1 cellular context compared by ENCODE assay signal in the genomic region with DNA sequence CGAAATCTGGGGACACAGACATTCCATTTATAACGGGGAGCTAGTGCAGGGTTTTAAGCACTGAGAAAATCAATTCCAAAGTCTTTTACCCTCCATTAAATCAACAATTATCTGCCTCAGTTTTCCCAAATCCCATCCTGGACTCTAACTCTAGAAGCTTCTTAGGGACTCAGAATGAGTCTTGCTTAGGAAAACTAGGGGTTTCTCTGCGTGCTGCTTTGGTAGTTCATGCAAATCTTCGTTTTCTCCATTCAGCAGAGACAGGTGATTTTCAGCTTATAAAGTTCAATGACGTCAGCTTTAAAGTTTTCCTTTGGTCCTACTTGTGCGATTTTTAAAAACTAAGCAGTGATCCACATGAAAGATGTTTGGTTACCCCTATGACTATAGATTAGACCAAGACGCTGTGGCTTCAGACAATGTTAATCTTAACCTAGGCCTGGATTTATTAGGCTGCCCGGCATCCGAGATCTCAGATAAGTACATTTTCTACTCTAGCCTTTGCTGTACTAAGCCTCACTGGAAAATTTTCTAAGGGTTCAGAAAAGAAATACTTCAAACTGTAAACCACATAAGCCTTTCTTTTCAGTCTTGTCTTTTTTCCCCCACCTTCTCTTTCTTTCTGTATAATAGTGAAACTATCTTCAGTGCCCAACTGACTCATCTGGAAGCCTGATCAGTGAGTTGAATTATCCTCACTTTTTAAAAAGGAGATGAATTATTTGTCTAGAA.
TF ChIP-seq lines count a peak whose summit lies in the region.

No MANE protein-coding gene starts in this region.

TF ChIP-seq in SK-N-SH treated with all-trans-retinoic acid at 6 μM for 48 hours, 23 proteins besides CTCF, POLR2A, EP300 and RAD21 (continued from another document):
- TF ChIP-seq, protein P1, sequence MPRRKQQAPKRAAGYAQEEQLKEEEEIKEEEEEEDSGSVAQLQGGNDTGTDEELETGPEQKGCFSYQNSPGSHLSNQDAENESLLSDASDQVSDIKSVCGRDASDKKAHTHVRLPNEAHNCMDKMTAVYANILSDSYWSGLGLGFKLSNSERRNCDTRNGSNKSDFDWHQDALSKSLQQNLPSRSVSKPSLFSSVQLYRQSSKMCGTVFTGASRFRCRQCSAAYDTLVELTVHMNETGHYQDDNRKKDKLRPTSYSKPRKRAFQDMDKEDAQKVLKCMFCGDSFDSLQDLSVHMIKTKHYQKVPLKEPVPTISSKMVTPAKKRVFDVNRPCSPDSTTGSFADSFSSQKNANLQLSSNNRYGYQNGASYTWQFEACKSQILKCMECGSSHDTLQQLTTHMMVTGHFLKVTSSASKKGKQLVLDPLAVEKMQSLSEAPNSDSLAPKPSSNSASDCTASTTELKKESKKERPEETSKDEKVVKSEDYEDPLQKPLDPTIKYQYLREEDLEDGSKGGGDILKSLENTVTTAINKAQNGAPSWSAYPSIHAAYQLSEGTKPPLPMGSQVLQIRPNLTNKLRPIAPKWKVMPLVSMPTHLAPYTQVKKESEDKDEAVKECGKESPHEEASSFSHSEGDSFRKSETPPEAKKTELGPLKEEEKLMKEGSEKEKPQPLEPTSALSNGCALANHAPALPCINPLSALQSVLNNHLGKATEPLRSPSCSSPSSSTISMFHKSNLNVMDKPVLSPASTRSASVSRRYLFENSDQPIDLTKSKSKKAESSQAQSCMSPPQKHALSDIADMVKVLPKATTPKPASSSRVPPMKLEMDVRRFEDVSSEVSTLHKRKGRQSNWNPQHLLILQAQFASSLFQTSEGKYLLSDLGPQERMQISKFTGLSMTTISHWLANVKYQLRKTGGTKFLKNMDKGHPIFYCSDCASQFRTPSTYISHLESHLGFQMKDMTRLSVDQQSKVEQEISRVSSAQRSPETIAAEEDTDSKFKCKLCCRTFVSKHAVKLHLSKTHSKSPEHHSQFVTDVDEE (CRISPR knock-in tag; IDR thresholded peaks at IDR 0.05), result no peak
- TF ChIP-seq TOX (CRISPR knock-in tag; IDR thresholded peaks at IDR 0.05; ENCODE audit: borderline replicate concordance) (no peak), PPARA (CRISPR knock-in tag; IDR thresholded peaks at IDR 0.05; ENCODE audit: borderline replicate concordance) (no peak), ZFP30 (CRISPR knock-in tag; IDR thresholded peaks at IDR 0.05) (no peak), SNAI2 (CRISPR knock-in tag; IDR thresholded peaks at IDR 0.05) (no peak)
TF ChIP-seq in SK-N-SH treated with all-trans-retinoic acid at 6 μM for 48 hours: peak in this region for 0.
